In the genomic region with DNA sequence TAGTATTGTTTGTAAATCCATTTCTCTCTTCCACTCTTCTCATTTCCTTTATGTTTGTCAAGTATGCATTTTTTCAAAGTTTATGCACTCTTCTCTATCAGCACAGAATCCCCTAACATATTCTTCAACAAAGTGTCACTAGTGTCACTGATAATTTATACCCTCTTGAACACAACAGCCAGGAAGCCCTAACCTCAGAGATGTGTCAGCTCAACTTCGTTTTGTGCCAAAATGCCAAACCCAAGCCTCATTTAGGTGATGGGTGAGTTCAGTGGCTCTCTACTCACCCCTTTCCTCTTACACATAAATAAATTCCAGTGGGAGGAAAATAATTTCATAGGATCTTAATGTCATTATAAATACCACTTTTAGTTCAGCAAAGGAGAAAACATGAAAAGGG, we compare ENCODE assay signal across 1 cellular context.
TF ChIP-seq lines count a peak whose summit lies in the region.

No MANE protein-coding gene starts in this region.

TF ChIP-seq in H1, 55 proteins besides CTCF, POLR2A, EP300 and RAD21:
- TF ChIP-seq, protein P1, sequence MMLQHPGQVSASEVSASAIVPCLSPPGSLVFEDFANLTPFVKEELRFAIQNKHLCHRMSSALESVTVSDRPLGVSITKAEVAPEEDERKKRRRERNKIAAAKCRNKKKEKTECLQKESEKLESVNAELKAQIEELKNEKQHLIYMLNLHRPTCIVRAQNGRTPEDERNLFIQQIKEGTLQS (IDR thresholded peaks at IDR 0.05; ENCODE audit: insufficient read depth, low read depth, low read length) = no peak
- TF ChIP-seq FOSL1 (IDR thresholded peaks at IDR 0.05; ENCODE audit: insufficient read depth, low read depth, low read length) (no peak), HDAC2 (IDR thresholded peaks at IDR 0.05; ENCODE audit: borderline replicate concordance in 1 of 2, low read depth in 2 of 2, low read length in 2 of 2) (no peak), JUND (IDR thresholded peaks at IDR 0.05; ENCODE audit: low read length) (no peak), SP2 (IDR thresholded peaks at IDR 0.05; ENCODE audit: low read length) (no peak), KDM5A (IDR thresholded peaks at IDR 0.05; ENCODE audit: low read length) (no peak), CEBPB (IDR thresholded peaks at IDR 0.05; ENCODE audit: low read depth, low read length) (no peak), MAFK (IDR thresholded peaks at IDR 0.05; ENCODE audit: low read depth, low read length) (no peak), RNF2 (IDR thresholded peaks at IDR 0.05; ENCODE audit: borderline replicate concordance, low read depth, low read length, missing control alignments, poor library complexity, severe bottlenecking) (no peak), TBP (IDR thresholded peaks at IDR 0.05; ENCODE audit: low read depth, low read length) (no peak), NRF1 (IDR thresholded peaks at IDR 0.05; ENCODE audit: low read depth, low read length) (no peak)
- TF ChIP-seq, protein P2, sequence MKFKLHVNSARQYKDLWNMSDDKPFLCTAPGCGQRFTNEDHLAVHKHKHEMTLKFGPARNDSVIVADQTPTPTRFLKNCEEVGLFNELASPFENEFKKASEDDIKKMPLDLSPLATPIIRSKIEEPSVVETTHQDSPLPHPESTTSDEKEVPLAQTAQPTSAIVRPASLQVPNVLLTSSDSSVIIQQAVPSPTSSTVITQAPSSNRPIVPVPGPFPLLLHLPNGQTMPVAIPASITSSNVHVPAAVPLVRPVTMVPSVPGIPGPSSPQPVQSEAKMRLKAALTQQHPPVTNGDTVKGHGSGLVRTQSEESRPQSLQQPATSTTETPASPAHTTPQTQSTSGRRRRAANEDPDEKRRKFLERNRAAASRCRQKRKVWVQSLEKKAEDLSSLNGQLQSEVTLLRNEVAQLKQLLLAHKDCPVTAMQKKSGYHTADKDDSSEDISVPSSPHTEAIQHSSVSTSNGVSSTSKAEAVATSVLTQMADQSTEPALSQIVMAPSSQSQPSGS (IDR thresholded peaks at IDR 0.05; ENCODE audit: low read length) = no peak
TF ChIP-seq in H1: peak in this region for 0.
